In the genomic region with DNA sequence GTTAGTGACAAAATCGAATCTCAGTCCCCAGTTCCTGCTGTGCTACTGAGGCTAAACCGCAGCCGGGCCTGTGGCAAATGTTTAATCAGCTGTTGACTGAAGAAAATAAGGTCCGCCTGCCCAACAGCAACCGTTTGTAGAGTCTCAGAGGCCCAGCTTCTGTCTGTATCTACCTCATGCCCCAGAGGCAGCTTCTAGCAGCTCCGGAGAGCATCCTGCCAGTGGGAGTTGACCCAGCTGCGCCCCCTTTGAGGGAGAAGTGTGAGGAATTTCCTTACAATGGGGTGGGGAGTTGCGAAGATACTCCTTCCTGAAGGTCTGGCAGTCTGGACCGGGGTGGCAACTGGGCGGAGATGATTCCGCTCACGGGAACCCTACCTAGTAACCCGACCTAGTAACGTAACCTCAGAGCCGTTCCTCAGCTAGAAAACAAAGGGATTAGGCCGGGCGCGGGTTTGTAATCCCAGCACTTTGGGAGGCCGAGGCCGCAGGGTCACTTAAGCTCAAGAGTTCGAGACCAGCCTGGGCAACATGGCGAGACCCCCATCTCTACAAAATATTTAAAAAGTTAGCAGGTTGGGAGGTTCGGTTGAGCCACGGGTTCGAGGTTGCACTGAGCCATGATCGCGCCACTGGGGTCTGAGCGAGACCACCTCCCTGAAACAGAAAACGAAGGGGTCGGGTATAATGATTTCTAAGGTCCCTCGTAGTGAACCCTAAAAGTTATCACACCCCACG, we compare ENCODE assay signal across 8 cellular contexts. TPM values are rescaled to one million over a fixed set of nuclear protein-coding genes. Genes with fewer than 3 reads are reported as not detected.
DNase-seq lines count a peak whose midpoint lies in the region; ATAC-seq, FAIRE-seq and TF ChIP-seq lines count a peak whose summit lies in the region.

No MANE protein-coding gene starts in this region.

- H3K4me2 ChIP-seq in SU-DHL-6 (ENCODE audit: low read depth, low read length, poor library complexity, severe bottlenecking) (peak overlapping the region; percentile 64), keratinocyte (ENCODE audit: control insufficient read depth, extremely low read depth, insufficient read depth, low read depth, low read length) (peak overlapping the region; percentile 91)

- no peaks in the 10 kb centered on the region for H3K9me2 ChIP-seq in SU-DHL-6 (replicated peaks; ENCODE audit: insufficient read depth, low read length)

- H3K4me1 ChIP-seq in BE2C (no peaks in the 10 kb centered on the region), keratinocyte (ENCODE audit: control insufficient read depth, extremely low read depth, insufficient read depth, low read length) (peaks cover 25% of the 10 kb centered on the region), spleen (peaks cover 21 to 91% (median 60%) of the 10 kb centered on the region in 6 donors)

- H3K27ac ChIP-seq in SU-DHL-6 (ENCODE audit: low read depth, low read length) (peak overlapping the region; percentile 80), keratinocyte (ENCODE audit: control insufficient read depth, insufficient read depth, low read length) (peak overlapping the region; percentile 40), spleen (peak overlapping the region; percentile 88 to 97 (median 93))

- H3K79me2 ChIP-seq in SU-DHL-6 (ENCODE audit: insufficient read depth, low read length): 0 out of 2 replicates have a peak, but pooled peaks cover 2% of the 10 kb centered on the region
- H3K79me2 ChIP-seq in keratinocyte (ENCODE audit: control insufficient read depth, insufficient read depth, low read length): peaks cover 5% of the 10 kb centered on the region

- dilution Hi-C loops in keratinocyte (cut with MboI; ENCODE audit: extremely low pct_ligation_motif_present, low sequenced_read_pairs): no loop called here

- H3K9ac ChIP-seq in SU-DHL-6 (ENCODE audit: low read length) (peak overlapping the region; percentile 90), keratinocyte (ENCODE audit: control insufficient read depth, extremely low read depth, insufficient read depth, low read length) (peak overlapping the region; percentile 68)

- H3K36me3 ChIP-seq in BE2C: peaks cover 25% of the 10 kb centered on the region
- H3K36me3 ChIP-seq in SU-DHL-6 (ENCODE audit: low read length): no peaks in the 10 kb centered on the region
- H3K36me3 ChIP-seq in keratinocyte (ENCODE audit: control insufficient read depth in 2 of 2, extremely low read depth in 1 of 2, insufficient read depth in 2 of 2, low read length in 2 of 2): no peaks in the 10 kb centered on the region
- H3K36me3 ChIP-seq in spleen: peaks cover 0 to 17% (median 10%) of the 10 kb centered on the region in 6 donors

- TF ChIP-seq CTCF in BE2C (IDR thresholded peaks at IDR 0.05; ENCODE audit: low read depth, low read length) (peak; percentile 37), NB4 (IDR thresholded peaks at IDR 0.05; ENCODE audit: low read depth, low read length) (peak; percentile 35), SU-DHL-6 (IDR thresholded peaks at IDR 0.05; ENCODE audit: insufficient read depth, low read length, poor library complexity, severe bottlenecking) (no peak), keratinocyte (optimal IDR thresholded peaks at IDR 0.05 in 1 of 3, IDR thresholded peaks at IDR 0.05 in 1 of 3, conservative IDR thresholded peaks at IDR 0.05 in 1 of 3; ENCODE audit: extremely low read depth in 1 of 3, insufficient read depth in 2 of 3, low read length in 3 of 3) (peak in 1 of 3 experiments; percentile 42), spleen (IDR thresholded peaks at IDR 0.05 in 8 of 11, conservative IDR thresholded peaks at IDR 0.05 in 3 of 11) (peak in 2 of 11 experiments; percentile 4 to 19)

- H3K9me3 ChIP-seq in BE2C: no peaks in the 10 kb centered on the region
- H3K9me3 ChIP-seq in SU-DHL-6 (ENCODE audit: insufficient read depth, low read length): no peaks in the 10 kb centered on the region
- no peaks in the 10 kb centered on the region for H3K9me3 ChIP-seq in keratinocyte (ENCODE audit: control insufficient read depth, low read depth, low read length)
- no peaks in the 10 kb centered on the region for H3K9me3 ChIP-seq in spleen

- no peaks in the 10 kb centered on the region for H3K9me1 ChIP-seq in keratinocyte (ENCODE audit: control insufficient read depth, extremely low read depth, insufficient read depth, low read length)

- intact Hi-C loops in spleen (cut with DNase I; ENCODE audit: low total_unique reads): no loop called here

- in situ Hi-C loops in GM18951 (cut with MboI; ENCODE audit: low sequenced_read_pairs, unreplicated experiment): no loop called here

- no peaks in the 10 kb centered on the region for H4K20me1 ChIP-seq in SU-DHL-6 (ENCODE audit: low read depth, low read length)
- peaks cover 3% of the 10 kb centered on the region for H4K20me1 ChIP-seq in keratinocyte (ENCODE audit: control insufficient read depth, extremely low read depth, insufficient read depth, low read length)

- H3F3A ChIP-seq in SU-DHL-6 (ENCODE audit: insufficient read depth): peaks cover 21% of the 10 kb centered on the region

- no peak for ATAC-seq in GM19397 (IDR thresholded peaks at IDR 0.05; ENCODE audit: unreplicated experiment)

- H2AFZ ChIP-seq in SU-DHL-6 (ENCODE audit: low read depth, low read length, severe bottlenecking) (peak overlapping the region; percentile 89), keratinocyte (ENCODE audit: control insufficient read depth, low read length) (peak overlapping the region; percentile 73)

- H3K4me3 ChIP-seq in BE2C (ENCODE audit: low read depth, low read length) (peak overlapping the region; percentile 92), NB4 (ENCODE audit: low read depth, low read length) (peak overlapping the region; percentile 72), SU-DHL-6 (ENCODE audit: insufficient read depth, low read length, poor library complexity, severe bottlenecking) (peak overlapping the region; percentile 91), keratinocyte (ENCODE audit: control insufficient read depth in 2 of 3, extremely low read depth in 1 of 3, insufficient read depth in 2 of 3, low read depth in 1 of 3, low read length in 3 of 3) (peak overlapping the region; percentile 63 to 87 (median 74)), spleen (peak overlapping the region; percentile 85 to 96 (median 92))

- FAIRE-seq in keratinocyte (lab: Jason Lieb, UNC): no peak

- DNase-seq in BE2C: peak; percentile 70
- DNase-seq in NB4 (ENCODE audit: low read depth): peak; percentile 92
- DNase-seq in central memory CD4-positive, alpha-beta T cell: peak; percentile 37
- DNase-seq in keratinocyte (ENCODE audit: low read depth, low spot score): peak; percentile 60
- peak; percentile 84 for DNase-seq in spleen

- 3 to 7% (median 4%) methylated on average over 28 to 32 of the region's 32 CpGs for WGBS in spleen, 5 donors

- H3K27me3 ChIP-seq in BE2C: no peaks in the 10 kb centered on the region
- H3K27me3 ChIP-seq in SU-DHL-6 (ENCODE audit: low read length): no peaks in the 10 kb centered on the region
- no peaks in the 10 kb centered on the region for H3K27me3 ChIP-seq in keratinocyte (ENCODE audit: control insufficient read depth, extremely low read depth, insufficient read depth, low read length)
- no peaks in the 10 kb centered on the region for H3K27me3 ChIP-seq in spleen (replicated peaks in 1 of 7)

- peak; percentile 75 for TF ChIP-seq POLR2A in GM18951 (IDR thresholded peaks at IDR 0.05; ENCODE audit: extremely low read depth, insufficient read depth, insufficient read length)
- TF ChIP-seq POLR2A in NB4 (IDR thresholded peaks at IDR 0.05; ENCODE audit: extremely low read depth, insufficient read length): peak; percentile 11
- TF ChIP-seq POLR2A in spleen (IDR thresholded peaks at IDR 0.05): no peak

RNA-seq across cellular contexts. Expression of gene ZNF775, which starts 0.8 kb away (rescaled TPM):
- 18.2 TPM for polyA plus RNA-seq in BE2C (2012; ENCODE audit: insufficient read depth, insufficient read length, low read depth)
- polyA plus RNA-seq in keratinocyte (1.0 to 1.9 TPM (median 1.1 TPM) in 3 replicates), spleen (1 to 10 TPM; 2.0 to 2.9 (median 2.6) TPM)
- polyA plus RNA-seq in keratinocyte (2011; ENCODE audit: low read depth): 0.15 TPM
- polyA plus RNA-seq in keratinocyte (2011; cell fraction: cytosol; rRNA removed): 0.44 and 1.6 TPM in 2 replicates
- 0.74 and 1.7 TPM in 2 replicates for polyA plus RNA-seq in keratinocyte (2011; cell fraction: nucleus; rRNA removed)
- polyA plus RNA-seq in keratinocyte (2012; ENCODE audit: low replicate concordance): 0.78 and 2.6 TPM in 2 replicates
- 0.16 to 0.33 TPM (median 0.26 TPM) in 3 replicates for polyA minus RNA-seq in keratinocyte
- 2.9 TPM for polyA minus RNA-seq in keratinocyte (2011; cell fraction: cytosol; rRNA and poly(A)+ RNA removed)
- 1.4 and 2.1 TPM in 2 replicates for polyA minus RNA-seq in keratinocyte (2011; cell fraction: nucleus; rRNA and poly(A)+ RNA removed)
- 1 to 10 TPM; 2.2 to 5.7 (median 4.5) TPM for total RNA-seq in spleen

RNA-seq across cellular contexts. Expression of gene REPIN1, which starts 9.7 kb away (rescaled TPM):
- 396 TPM for polyA plus RNA-seq in BE2C (2012; ENCODE audit: insufficient read depth, insufficient read length, low read depth)
- polyA plus RNA-seq in keratinocyte (9.3 to 13.9 TPM (median 9.5 TPM) in 3 replicates), spleen (10 to 100 TPM; 47.9 to 75.7 (median 55.0) TPM)
- 3.7 TPM for polyA plus RNA-seq in keratinocyte (2011; ENCODE audit: low read depth)
- 8.3 and 14.5 TPM in 2 replicates for polyA plus RNA-seq in keratinocyte (2011; cell fraction: cytosol; rRNA removed)
- polyA plus RNA-seq in keratinocyte (2011; cell fraction: nucleus; rRNA removed): 23.9 and 32.1 TPM in 2 replicates
- polyA plus RNA-seq in keratinocyte (2012; ENCODE audit: low replicate concordance): 13.4 and 22.4 TPM in 2 replicates
- 6.0 to 10.4 TPM (median 7.8 TPM) in 3 replicates for polyA minus RNA-seq in keratinocyte
- 18.8 TPM for polyA minus RNA-seq in keratinocyte (2011; cell fraction: cytosol; rRNA and poly(A)+ RNA removed)
- polyA minus RNA-seq in keratinocyte (2011; cell fraction: nucleus; rRNA and poly(A)+ RNA removed): 8.8 and 12.4 TPM in 2 replicates
- 100 to 1,000 TPM in 6 of 7 donors, 10 to 100 TPM in 1; 99.3 to 126 (median 114) TPM for total RNA-seq in spleen

RNA-seq across cellular contexts. Expression of gene RARRES2, which starts 36.9 kb away (rescaled TPM):
- polyA plus RNA-seq in BE2C (2012; ENCODE audit: insufficient read depth, insufficient read length, low read depth): not detected
- not detected in 3 replicates for polyA plus RNA-seq in keratinocyte
- not detected for polyA plus RNA-seq in keratinocyte (2011; ENCODE audit: low read depth)
- not detected in 2 replicates for polyA plus RNA-seq in keratinocyte (2011; cell fraction: cytosol; rRNA removed)
- not detected in 2 replicates for polyA plus RNA-seq in keratinocyte (2011; cell fraction: nucleus; rRNA removed)
- polyA plus RNA-seq in keratinocyte (2012; ENCODE audit: low replicate concordance): not detected in 2 replicates
- polyA minus RNA-seq in keratinocyte: not detected in 3 replicates
- not detected for polyA minus RNA-seq in keratinocyte (2011; cell fraction: cytosol; rRNA and poly(A)+ RNA removed)
- polyA minus RNA-seq in keratinocyte (2011; cell fraction: nucleus; rRNA and poly(A)+ RNA removed): not detected in 2 replicates
- 100 to 1,000 TPM in 3 of 7 donors, 10 to 100 TPM in 4; 39.7 to 117 (median 83.6) TPM for total RNA-seq in spleen
- polyA plus RNA-seq in spleen: 100 to 1,000 TPM; 165 to 292 (median 176) TPM

RNA-seq across cellular contexts. Expression of gene ACTR3C, which starts 54.9 kb away (rescaled TPM):
- 4.9 TPM for polyA plus RNA-seq in BE2C (2012; ENCODE audit: insufficient read depth, insufficient read length, low read depth)
- polyA plus RNA-seq in keratinocyte: 1.3 to 2.3 TPM (median 1.7 TPM) in 3 replicates
- 0.37 TPM for polyA plus RNA-seq in keratinocyte (2011; ENCODE audit: low read depth)
- polyA plus RNA-seq in keratinocyte (2011; cell fraction: cytosol; rRNA removed): 0.70 and 1.3 TPM in 2 replicates
- polyA plus RNA-seq in keratinocyte (2011; cell fraction: nucleus; rRNA removed): 3.7 and 4.7 TPM in 2 replicates
- 1.00 and 1.1 TPM in 2 replicates for polyA plus RNA-seq in keratinocyte (2012; ENCODE audit: low replicate concordance)
- 0.49 to 4.2 TPM (median 3.8 TPM) in 3 replicates for polyA minus RNA-seq in keratinocyte
- polyA minus RNA-seq in keratinocyte (2011; cell fraction: cytosol; rRNA and poly(A)+ RNA removed): 4.2 TPM
- polyA minus RNA-seq in keratinocyte (2011; cell fraction: nucleus; rRNA and poly(A)+ RNA removed): 6.4 and 12.9 TPM in 2 replicates
- total RNA-seq in spleen: 10 to 100 TPM in 4 of 7 donors, 1 to 10 TPM in 3; 6.6 to 18.6 (median 10.8) TPM
- 1 to 10 TPM in 2 of 3 donors, under 1 TPM in 1; 0.78 to 2.6 (median 1.6) TPM for polyA plus RNA-seq in spleen

RNA-seq across cellular contexts. Expression of gene LRRC61, which starts 55.1 kb away (rescaled TPM):
- 44.5 TPM for polyA plus RNA-seq in BE2C (2012; ENCODE audit: insufficient read depth, insufficient read length, low read depth)
- 1.0 to 2.5 TPM (median 1.7 TPM) in 3 replicates for polyA plus RNA-seq in keratinocyte
- polyA plus RNA-seq in keratinocyte (2011; ENCODE audit: low read depth): 0.72 TPM
- 1.4 and 4.1 TPM in 2 replicates for polyA plus RNA-seq in keratinocyte (2011; cell fraction: cytosol; rRNA removed)
- polyA plus RNA-seq in keratinocyte (2011; cell fraction: nucleus; rRNA removed): 1.8 and 2.8 TPM in 2 replicates
- polyA plus RNA-seq in keratinocyte (2012; ENCODE audit: low replicate concordance): 1.7 and 3.2 TPM in 2 replicates
- 1.3 to 3.4 TPM (median 1.7 TPM) in 3 replicates for polyA minus RNA-seq in keratinocyte
- 10.9 TPM for polyA minus RNA-seq in keratinocyte (2011; cell fraction: cytosol; rRNA and poly(A)+ RNA removed)
- polyA minus RNA-seq in keratinocyte (2011; cell fraction: nucleus; rRNA and poly(A)+ RNA removed): 3.7 TPM in 2 replicates
- total RNA-seq in spleen: 10 to 100 TPM in 5 of 7 donors, 1 to 10 TPM in 2; 7.4 to 21.7 (median 14.3) TPM
- 10 to 100 TPM in 1 of 3 donors, 1 to 10 TPM in 2; 4.2 to 12.0 (median 7.3) TPM for polyA plus RNA-seq in spleen

Comparison
In these comparisons a context has a peak if more than half of its experiments do, and no peak if none do; other contexts are left out.
1. DNase-seq: peak in every context shown above with its lines; median percentile 92 in NB4; 84 in spleen; 70 in BE2C; 60 in keratinocyte; 37 in central memory CD4-positive, alpha-beta T cell.
2. POLR2A ChIP-seq: peak in GM18951 (single experiment) and NB4 (single experiment); none in spleen (0 of 3).
3. H3K27ac ChIP-seq: peak in every context shown above with its lines; median percentile 93 in spleen; 80 in SU-DHL-6; 40 in keratinocyte.
4. RNA of gene RARRES2, which starts 36.9 kb away (polyA plus RNA-seq): 165 to 292 TPM in spleen; not detected in keratinocyte; every median in the first group is over 100 times any median in the second.
5. Peak in every context shown above with its lines, with median percentiles within 50 percentile points of each other: H3K4me3 ChIP-seq.